In genomic region chr7:105264707-105265106, GRCh38 we compare ENCODE assay signal across 16 cellular contexts.
"Had no signal": no experiment of that assay in that cellular context is flagged by ENCODE, and none has a peak within 500 bp of the region (broad histone marks: within the 10 kb centered on the region; RNA-seq: fewer than 3 reads in every experiment).

No MANE protein-coding gene starts in this region.

- H3K27me3 ChIP-seq: foreskin keratinocyte, hepatocyte, neural progenitor cell, ovary had no signal

- ATAC-seq: foreskin keratinocyte; left colon; mucosa of descending colon; naive thymus-derived CD8-positive, alpha-beta T cell; right cardiac atrium had no signal

- H3K4me3 Mint-ChIP-seq: endodermal cell, neural progenitor cell had no signal

- H3K27me3 Mint-ChIP-seq: naive thymus-derived CD8-positive, alpha-beta T cell had no signal

- H3K4me3 ChIP-seq: hepatocyte, mucosa of descending colon, neural progenitor cell, ovary had no signal

- DNase-seq: endodermal cell; erythroblast; foreskin keratinocyte; head of caudate nucleus; left colon; mucosa of descending colon; naive thymus-derived CD8-positive, alpha-beta T cell; nucleus accumbens; ovary; right cardiac atrium; small intestine; stimulated activated CD4-positive, alpha-beta T cell treated with anti-CD3 and anti-CD28 coated beads, Interleukin-12 subunit alpha, Interleukin-12 subunit beta, amount 100 ng/mL, for 4 hours; stimulated activated naive CD4-positive, alpha-beta T cell treated with Interleukin-2 at 50 U/mL for 16 hours; trophoblast cell had no signal

- H2AFZ ChIP-seq: hepatocyte, neural progenitor cell had no signal

- H3K36me3 ChIP-seq: neural progenitor cell, ovary had no signal

- H3K4me2 ChIP-seq: hepatocyte, neural progenitor cell had no signal

- H3K9me3 ChIP-seq: ovary had no signal

- H3K27ac Mint-ChIP-seq: endodermal cell, neural progenitor cell had no signal

- H3K9ac ChIP-seq: neural progenitor cell had no signal

- H3K27ac ChIP-seq: foreskin keratinocyte, hepatocyte, neural progenitor cell, ovary had no signal
